Comparison of ENCODE assay signal across 14 cellular contexts in genomic region chr15:64620991-64621495, GRCh38.
DNase-seq lines count a peak whose midpoint lies in the region; ATAC-seq and TF ChIP-seq lines count a peak whose summit lies in the region.
"Had no signal": no experiment of that assay in that cellular context is flagged by ENCODE, and none has a peak within 500 bp of the region (broad histone marks: within the 10 kb centered on the region; RNA-seq: fewer than 3 reads in every experiment).

No MANE protein-coding gene starts in this region.

- TF ChIP-seq CTCF in RWPE2 (IDR thresholded peaks at IDR 0.05; ENCODE audit: poor library complexity, severe bottlenecking) = no peak

- H3K27me3 Mint-ChIP-seq in activated naive CD4-positive, alpha-beta T cell treated with anti-CD3 and anti-CD28 coated beads for 36 hours (ENCODE audit: low read depth) = no peaks in the 10 kb centered on the region
- no peaks in the 10 kb centered on the region for H3K27me3 Mint-ChIP-seq in central memory CD8-positive, alpha-beta T cell
- H3K27me3 Mint-ChIP-seq in stimulated activated memory B cell treated with anti-CD40 and anti-IgM and Interleukin-4, amounts not matched to agents 10 μg/mL and 1 μg/mL and 100 μg/mL, for 72 hours = no peaks in the 10 kb centered on the region

- CTCF ChIA-PET in activated naive CD4-positive, alpha-beta T cell treated with anti-CD3 and anti-CD28 coated beads for 36 hours (lab: Charles Lee) = interaction anchor here (0.6 kb wide), 1 partner anchor 195 kb away, joined by 4 read pairs; no protein-coding TSS in a partner anchor

- no peak overlapping the region for H3K4me3 ChIP-seq in RWPE2 (ENCODE audit: severe bottlenecking)
- H3K4me3 ChIP-seq: adrenal gland, uterus had no signal

- no peak overlapping the region for H3K4me3 Mint-ChIP-seq in activated naive CD4-positive, alpha-beta T cell treated with anti-CD3 and anti-CD28 coated beads for 36 hours
- H3K4me3 Mint-ChIP-seq in central memory CD8-positive, alpha-beta T cell = no peak overlapping the region
- H3K4me3 Mint-ChIP-seq in stimulated activated memory B cell treated with anti-CD40 and anti-IgM and Interleukin-4, amounts not matched to agents 10 μg/mL and 1 μg/mL and 100 μg/mL, for 72 hours = no peak overlapping the region

- H3K9me3 Mint-ChIP-seq in activated naive CD4-positive, alpha-beta T cell treated with anti-CD3 and anti-CD28 coated beads for 36 hours = no peaks in the 10 kb centered on the region
- no peaks in the 10 kb centered on the region for H3K9me3 Mint-ChIP-seq in central memory CD8-positive, alpha-beta T cell
- H3K9me3 Mint-ChIP-seq in stimulated activated memory B cell treated with anti-CD40 and anti-IgM and Interleukin-4, amounts not matched to agents 10 μg/mL and 1 μg/mL and 100 μg/mL, for 72 hours = no peaks in the 10 kb centered on the region

- peaks cover 8% of the 10 kb centered on the region for H3K36me3 Mint-ChIP-seq in activated naive CD4-positive, alpha-beta T cell treated with anti-CD3 and anti-CD28 coated beads for 36 hours (ENCODE audit: low read depth)
- peaks cover 7% of the 10 kb centered on the region for H3K36me3 Mint-ChIP-seq in central memory CD8-positive, alpha-beta T cell (ENCODE audit: insufficient read depth)
- H3K36me3 Mint-ChIP-seq in stimulated activated memory B cell treated with anti-CD40 and anti-IgM and Interleukin-4, amounts not matched to agents 10 μg/mL and 1 μg/mL and 100 μg/mL, for 72 hours = no peaks in the 10 kb centered on the region

- intact Hi-C loops in activated naive CD4-positive, alpha-beta T cell treated with anti-CD3 and anti-CD28 coated beads for 36 hours (cut with micrococcal nuclease) = loop anchor here (1.0 to 10.0 kb wide), 4 partner anchors 160 to 1116 kb away; partner anchors contain the start of gene USP3

- ATAC-seq in RWPE2 (ENCODE audit: low read depth) = no peak
- no peak for ATAC-seq in central memory CD8-positive, alpha-beta T cell (replicated peaks; ENCODE audit: extremely low read depth, poor library complexity, severe bottlenecking)
- no peak for ATAC-seq in stimulated activated memory B cell treated with anti-CD40 and anti-IgM and Interleukin-4, amounts not matched to agents 10 μg/mL and 1 μg/mL and 100 μg/mL, for 72 hours

- peak overlapping the region; percentile 78 for H3K27ac Mint-ChIP-seq in activated naive CD4-positive, alpha-beta T cell treated with anti-CD3 and anti-CD28 coated beads for 36 hours
- H3K27ac Mint-ChIP-seq in central memory CD8-positive, alpha-beta T cell (ENCODE audit: low read depth) = peak overlapping the region; percentile 73
- H3K27ac Mint-ChIP-seq in stimulated activated memory B cell treated with anti-CD40 and anti-IgM and Interleukin-4, amounts not matched to agents 10 μg/mL and 1 μg/mL and 100 μg/mL, for 72 hours = peak overlapping the region; percentile 66

- peaks cover 85% of the 10 kb centered on the region for H3K4me1 Mint-ChIP-seq in activated naive CD4-positive, alpha-beta T cell treated with anti-CD3 and anti-CD28 coated beads for 36 hours (ENCODE audit: low read depth)
- peaks cover 79% of the 10 kb centered on the region for H3K4me1 Mint-ChIP-seq in central memory CD8-positive, alpha-beta T cell
- H3K4me1 Mint-ChIP-seq in stimulated activated memory B cell treated with anti-CD40 and anti-IgM and Interleukin-4, amounts not matched to agents 10 μg/mL and 1 μg/mL and 100 μg/mL, for 72 hours = peaks cover 55% of the 10 kb centered on the region

- no peaks in the 10 kb centered on the region for H3K27me3 ChIP-seq in RWPE2 (ENCODE audit: insufficient read depth, poor library complexity, severe bottlenecking)
- H3K27me3 ChIP-seq: adrenal gland, uterus had no signal

- H3K9me3 ChIP-seq in RWPE2 (ENCODE audit: severe bottlenecking) = no peaks in the 10 kb centered on the region
- H3K9me3 ChIP-seq: adrenal gland, uterus had no signal

- peaks cover 15% of the 10 kb centered on the region for H3K36me3 ChIP-seq in RWPE2 (ENCODE audit: low read depth)
- H3K36me3 ChIP-seq: uterus had no signal

- no peak for DNase-seq in activated naive CD4-positive, alpha-beta T cell treated with anti-CD3 and anti-CD28 coated beads for 36 hours
- no peak for DNase-seq in activated naive CD4-positive, alpha-beta T cell treated with Interleukin-2 at 50 U/mL for 16 hours
- no peak for DNase-seq in RWPE2 (ENCODE audit: low spot score)
- DNase-seq in central memory CD8-positive, alpha-beta T cell (ENCODE audit: low spot score in 2 of 2) = no peak
- DNase-seq in stimulated activated naive CD4-positive, alpha-beta T cell treated with Interleukin-2 at 50 U/mL for 16 hours (lab: John Stamatoyannopoulos, UW) = no peak
- no peak for DNase-seq in DMS53 (lab: John Stamatoyannopoulos, UW)
- no peak for DNase-seq in DMS153 treated with DMSO at 0.1 percent for 48 hours (lab: John Stamatoyannopoulos, UW; ENCODE audit: unreplicated experiment)
- DNase-seq: cerebellar nuclear complex, hypothalamus, NCI-H345, posterior cingulate gyrus, uterus had no signal

- peaks cover 20% of the 10 kb centered on the region for H3K4me1 ChIP-seq in RWPE2 (ENCODE audit: insufficient read depth, poor library complexity, severe bottlenecking)

- H3K27ac ChIP-seq in RWPE2 (ENCODE audit: poor library complexity, severe bottlenecking) = peak overlapping the region; percentile 69
